Comparison of ENCODE assay signal across 8 cellular contexts in genomic region chr22:37802310-37803194, GRCh38. TPM values are rescaled to one million over a fixed set of nuclear protein-coding genes. Genes with fewer than 3 reads are reported as not detected.
DNase-seq lines count a peak whose midpoint lies in the region; ATAC-seq, FAIRE-seq and TF ChIP-seq lines count a peak whose summit lies in the region.

No MANE protein-coding gene starts in this region.

- H3K4me1 Mint-ChIP-seq in Caco-2 (ENCODE audit: low read depth, unreplicated experiment) (peaks cover 25% of the 10 kb centered on the region), T-cell (peaks cover 28 to 39% (median 36%) of the 10 kb centered on the region in 3 donors)

- TF ChIP-seq POLR2A in endothelial cell of umbilical vein (IDR thresholded peaks at IDR 0.05; ENCODE audit: low read depth, low read length) (no peak), transverse colon (IDR thresholded peaks at IDR 0.05) (peak; percentile 68)

- no peak for TF ChIP-seq EP300 in transverse colon (IDR thresholded peaks at IDR 0.05; ENCODE audit: low read depth)

- POLR2A ChIA-PET in Caco-2 (lab: Charles Lee), result interaction anchor here (0.7 kb wide), 1 partner anchor 195 kb away, joined by 4 read pairs; no protein-coding TSS in a partner anchor
- POLR2A ChIA-PET in T-cell (lab: Charles Lee), result no interaction called here
- POLR2A ChIA-PET in endothelial cell of umbilical vein (lab: Charles Lee), result no interaction called here

- H3K9ac ChIP-seq in HUES6 (ENCODE audit: low read length), result peak overlapping the region; percentile 36
- H3K9ac ChIP-seq in endothelial cell of umbilical vein (replicated peaks; ENCODE audit: extremely low read depth, insufficient read depth, low read length), result peak overlapping the region; percentile 52

- peak; percentile 15 for FAIRE-seq in endothelial cell of umbilical vein (lab: Jason Lieb, UNC)

- H3K4me3 Mint-ChIP-seq in Caco-2 (ENCODE audit: unreplicated experiment) (peak overlapping the region; percentile 90), T-cell (peak overlapping the region; percentile 59 to 66 (median 64))

- H3K27me3 Mint-ChIP-seq in Caco-2 (ENCODE audit: insufficient read depth, unreplicated experiment), result no peaks in the 10 kb centered on the region
- H3K27me3 Mint-ChIP-seq in T-cell, result peaks cover 12 to 40% of the 10 kb centered on the region in 2 donors

- in situ Hi-C loops in transverse colon (cut with MboI; ENCODE audit: low pct_ligation_motif_present in 1 of 4, low pct_unique_long_range_greater_than_20kb in 1 of 4, low sequenced_read_pairs in 3 of 4), result loop anchor here in 1 of 4 donors (25.0 kb wide), 1 partner anchor 160 kb away; the partner anchor contains the start of genes C22orf23 and POLR2F

- H3K36me3 ChIP-seq in Caco-2 (ENCODE audit: control insufficient read depth, insufficient read depth, low read length), result no peaks in the 10 kb centered on the region
- no peaks in the 10 kb centered on the region for H3K36me3 ChIP-seq in HUES6 (ENCODE audit: control insufficient read depth, insufficient read depth, low read length)
- no peaks in the 10 kb centered on the region for H3K36me3 ChIP-seq in endothelial cell of umbilical vein (ENCODE audit: control insufficient read depth in 2 of 2, extremely low read depth in 1 of 2, insufficient read depth in 2 of 2, low read length in 2 of 2)
- H3K36me3 ChIP-seq in mesodermal cell (ENCODE audit: control insufficient read depth, insufficient read depth, low read length), result no peaks in the 10 kb centered on the region
- no peaks in the 10 kb centered on the region for H3K36me3 ChIP-seq in transverse colon

- WGBS in mesodermal cell (ENCODE audit: insufficient coverage in 2 of 2), 2 experiments, result 0% methylated on average over 31 to 39 of the region's 63 CpGs
- WGBS in transverse colon (ENCODE audit: low coverage in 1 of 2), 2 donors, result 2 to 7% methylated on average over 13 to 46 of the region's 63 CpGs

- peak in 3 of 4 experiments; percentile 22 to 41 (median 34) for ATAC-seq in T-cell (replicated peaks in 1 of 4)
- ATAC-seq in HG02623 (IDR thresholded peaks at IDR 0.05; ENCODE audit: unreplicated experiment), result no peak

- H3K36me3 Mint-ChIP-seq in Caco-2 (ENCODE audit: insufficient read depth, unreplicated experiment) (peaks cover 50% of the 10 kb centered on the region), T-cell (no peaks in the 10 kb centered on the region)

- intact Hi-C loops in Caco-2 (cut with micrococcal nuclease; ENCODE audit: unreplicated experiment), result loop anchor here (2.0 to 10.0 kb wide), 3 partner anchors 18 to 152 kb away; partner anchors contain the start of genes C22orf23 and POLR2F
- intact Hi-C loops in endothelial cell of umbilical vein (cut with micrococcal nuclease), result no loop called here
- intact Hi-C loops in transverse colon (cut with DNase I; ENCODE audit: low total_unique reads), result no loop called here

- H3K4me3 ChIP-seq in Caco-2 (ENCODE audit: low read depth, low read length), result peak overlapping the region; percentile 46
- H3K4me3 ChIP-seq in HUES6 (ENCODE audit: low read depth, low read length), result peak overlapping the region; percentile 93
- peak overlapping the region; percentile 46 to 72 (median 66) for H3K4me3 ChIP-seq in endothelial cell of umbilical vein (replicated peaks in 1 of 3; ENCODE audit: insufficient read depth in 1 of 3, low read depth in 1 of 3, low read length in 3 of 3)
- H3K4me3 ChIP-seq in mesodermal cell (ENCODE audit: extremely low read depth, insufficient read depth, low read length, poor library complexity, severe bottlenecking), result peak overlapping the region; percentile 65
- peak overlapping the region; percentile 30 to 72 (median 56) for H3K4me3 ChIP-seq in transverse colon

- CTCF ChIA-PET in Caco-2 (lab: Charles Lee) (interaction anchor here (1.4 kb wide), 1 partner anchor 159 kb away, joined by 5 read pairs; no protein-coding TSS in a partner anchor), T-cell (lab: Charles Lee) (interaction anchor here in 1 of 2 donors (0.5 kb wide), 1 partner anchor 515 kb away, joined by 3 read pairs; no protein-coding TSS in a partner anchor), endothelial cell of umbilical vein (lab: Charles Lee) (no interaction called here)

- H3K9me3 Mint-ChIP-seq in Caco-2 (ENCODE audit: unreplicated experiment) (no peaks in the 10 kb centered on the region), T-cell (no peaks in the 10 kb centered on the region)

- no peaks in the 10 kb centered on the region for H3K9me1 ChIP-seq in endothelial cell of umbilical vein (replicated peaks; ENCODE audit: control insufficient read depth, extremely low read depth, insufficient read depth, low read length)

- H3K9me3 ChIP-seq in Caco-2, result no peaks in the 10 kb centered on the region
- H3K9me3 ChIP-seq in HUES6 (ENCODE audit: control insufficient read depth, insufficient read depth, low read depth, low read length), result no peaks in the 10 kb centered on the region
- H3K9me3 ChIP-seq in endothelial cell of umbilical vein (replicated peaks; ENCODE audit: control insufficient read depth, insufficient read depth, low read length), result no peaks in the 10 kb centered on the region
- H3K9me3 ChIP-seq in mesodermal cell (ENCODE audit: control insufficient read depth, low read length), result no peaks in the 10 kb centered on the region
- no peaks in the 10 kb centered on the region for H3K9me3 ChIP-seq in transverse colon

- peaks cover 13% of the 10 kb centered on the region for H3K79me2 ChIP-seq in endothelial cell of umbilical vein (ENCODE audit: control insufficient read depth, insufficient read depth, low read length)

- H3K4me2 ChIP-seq in endothelial cell of umbilical vein (ENCODE audit: insufficient read depth, low read length), result peak overlapping the region; percentile 92

- no TSS peak for BruUV-seq in Caco-2 (replicated peaks; lab: Mats Ljungman, UMichigan)
- no TSS peak for BruUV-seq in endothelial cell of umbilical vein (replicated peaks; lab: Mats Ljungman, UMichigan)

- DNase-seq in Caco-2 (peak in 1 of 2 experiments; percentile 73), T-cell (peak in 1 of 34 experiments; percentile 24), endothelial cell of umbilical vein (ENCODE audit: low read depth, low spot score) (peak; percentile 51), transverse colon (peak; percentile 73)
- no peak for DNase-seq in stimulated activated naive CD4-positive, alpha-beta T cell treated with Interleukin-2 at 50 U/mL for 16 hours (lab: John Stamatoyannopoulos, UW)

- H4K20me1 ChIP-seq in endothelial cell of umbilical vein (replicated peaks; ENCODE audit: control insufficient read depth, extremely low read depth, insufficient read depth, low read length), result no peaks in the 10 kb centered on the region

- TF ChIP-seq CTCF in Caco-2 (IDR thresholded peaks at IDR 0.05; ENCODE audit: insufficient read depth in 1 of 2, low read depth in 1 of 2, low read length in 1 of 2, severe bottlenecking in 1 of 2, unreplicated experiment in 1 of 2) (peak; percentile 2 to 38), endothelial cell of umbilical vein (IDR thresholded peaks at IDR 0.05; ENCODE audit: extremely low read depth in 1 of 2, insufficient read depth in 1 of 2, low read depth in 1 of 2, low read length in 2 of 2) (no peak), transverse colon (IDR thresholded peaks at IDR 0.05) (no peak)

- H3K4me1 ChIP-seq in Caco-2, result peaks cover 13% of the 10 kb centered on the region
- H3K4me1 ChIP-seq in HUES6 (ENCODE audit: control insufficient read depth, insufficient read depth, low read length), result peaks cover 21% of the 10 kb centered on the region
- peaks cover 31% of the 10 kb centered on the region for H3K4me1 ChIP-seq in endothelial cell of umbilical vein (ENCODE audit: control insufficient read depth, extremely low read depth, insufficient read depth, low read length)
- H3K4me1 ChIP-seq in mesodermal cell (ENCODE audit: control insufficient read depth, insufficient read depth, low read length, poor library complexity, severe bottlenecking), result peaks cover 31% of the 10 kb centered on the region
- peaks cover 0 to 51% (median 35%) of the 10 kb centered on the region in 4 donors for H3K4me1 ChIP-seq in transverse colon

- peak overlapping the region; percentile 87 for H2AFZ ChIP-seq in endothelial cell of umbilical vein (ENCODE audit: low read depth, low read length)

- H3K27me3 ChIP-seq in Caco-2 (replicated peaks; ENCODE audit: control insufficient read depth, insufficient read depth, low read length) (no peaks in the 10 kb centered on the region), HUES6 (ENCODE audit: control insufficient read depth, insufficient read depth, low read length) (peaks cover 47% of the 10 kb centered on the region), endothelial cell of umbilical vein (ENCODE audit: control insufficient read depth in 2 of 2, insufficient read depth in 2 of 2, low read length in 2 of 2) (no peaks in the 10 kb centered on the region), transverse colon (no peaks in the 10 kb centered on the region)

- H3K27ac Mint-ChIP-seq in Caco-2 (ENCODE audit: unreplicated experiment), result peak overlapping the region; percentile 92
- peak overlapping the region in 1 of 2 donors; percentile 27 for H3K27ac Mint-ChIP-seq in T-cell

- H3K27ac ChIP-seq in HUES6 (ENCODE audit: low read depth, low read length), result no peak overlapping the region
- no peak overlapping the region for H3K27ac ChIP-seq in endothelial cell of umbilical vein (ENCODE audit: insufficient read depth, low read depth, low read length)
- H3K27ac ChIP-seq in mesodermal cell (ENCODE audit: low read depth, low read length, severe bottlenecking), result no peak overlapping the region
- peak overlapping the region; percentile 74 to 90 (median 85) for H3K27ac ChIP-seq in transverse colon

- dilution Hi-C loops in endothelial cell of umbilical vein (cut with MboI; ENCODE audit: extremely low pct_ligation_motif_present, low sequenced_read_pairs), result no loop called here

RNA-seq across cellular contexts. Expression of gene GCAT, which starts 5.2 kb away (rescaled TPM):
- total RNA-seq in Caco-2 (2022), result 24.4 and 24.8 TPM in 2 replicates
- total RNA-seq in T-cell, result 1 to 10 TPM; 1.2 to 3.5 (median 2.3) TPM
- total RNA-seq in endothelial cell of umbilical vein, result 19.7 and 19.9 TPM in 2 replicates
- polyA plus RNA-seq in endothelial cell of umbilical vein, result 19.7 and 24.4 TPM in 2 replicates
- 14.5 and 16.7 TPM in 2 replicates for polyA plus RNA-seq in endothelial cell of umbilical vein (2011; cell fraction: cytosol; rRNA removed)
- polyA plus RNA-seq in endothelial cell of umbilical vein (2011; cell fraction: nucleus; rRNA removed), result 11.3 and 14.8 TPM in 2 replicates
- polyA plus RNA-seq in endothelial cell of umbilical vein (2012), result 11.3 and 13.0 TPM in 2 replicates
- polyA minus RNA-seq in endothelial cell of umbilical vein, result 10.5 and 11.2 TPM in 2 replicates
- 6.8 TPM for polyA minus RNA-seq in endothelial cell of umbilical vein (2011; cell fraction: cytosol; rRNA and poly(A)+ RNA removed)
- polyA minus RNA-seq in endothelial cell of umbilical vein (2011; cell fraction: nucleus; rRNA and poly(A)+ RNA removed), result 2.5 and 3.3 TPM in 2 replicates
- polyA plus RNA-seq in mesodermal cell (2013, experiment 1 of 2), result 20.2 TPM
- 15.1 TPM for polyA plus RNA-seq in mesodermal cell (2013, experiment 2 of 2)
- total RNA-seq in transverse colon, result 10 to 100 TPM in 1 of 4 donors, 1 to 10 TPM in 3; 6.4 to 10.1 (median 7.7) TPM

RNA-seq across cellular contexts. Expression of gene GALR3, which starts 20.6 kb away (rescaled TPM):
- total RNA-seq in Caco-2 (2022), result 0.27 TPM in 1 of 2 replicates, not detected in the other
- total RNA-seq in T-cell, result not detected
- not detected in 2 replicates for total RNA-seq in endothelial cell of umbilical vein
- polyA plus RNA-seq in endothelial cell of umbilical vein, result not detected in 2 replicates
- polyA plus RNA-seq in endothelial cell of umbilical vein (2011; cell fraction: cytosol; rRNA removed), result not detected in 2 replicates
- polyA plus RNA-seq in endothelial cell of umbilical vein (2011; cell fraction: nucleus; rRNA removed), result not detected in 2 replicates
- polyA plus RNA-seq in endothelial cell of umbilical vein (2012), result not detected in 2 replicates
- polyA minus RNA-seq in endothelial cell of umbilical vein, result 0.34 TPM in 1 of 2 replicates, not detected in the other
- not detected for polyA minus RNA-seq in endothelial cell of umbilical vein (2011; cell fraction: cytosol; rRNA and poly(A)+ RNA removed)
- not detected in 2 replicates for polyA minus RNA-seq in endothelial cell of umbilical vein (2011; cell fraction: nucleus; rRNA and poly(A)+ RNA removed)
- not detected for polyA plus RNA-seq in mesodermal cell (2013, experiment 1 of 2)
- polyA plus RNA-seq in mesodermal cell (2013, experiment 2 of 2), result not detected
- total RNA-seq in transverse colon, result not detected

RNA-seq across cellular contexts. Expression of gene ANKRD54, which starts 41.6 kb away (rescaled TPM):
- 19.3 and 19.4 TPM in 2 replicates for total RNA-seq in Caco-2 (2022)
- 10 to 100 TPM; 19.9 to 29.7 (median 25.9) TPM for total RNA-seq in T-cell
- 25.5 and 26.0 TPM in 2 replicates for total RNA-seq in endothelial cell of umbilical vein
- polyA plus RNA-seq in endothelial cell of umbilical vein, result 26.7 and 40.0 TPM in 2 replicates
- polyA plus RNA-seq in endothelial cell of umbilical vein (2011; cell fraction: cytosol; rRNA removed), result 25.3 and 27.1 TPM in 2 replicates
- polyA plus RNA-seq in endothelial cell of umbilical vein (2011; cell fraction: nucleus; rRNA removed), result 34.0 and 37.4 TPM in 2 replicates
- polyA plus RNA-seq in endothelial cell of umbilical vein (2012), result 14.4 and 16.2 TPM in 2 replicates
- polyA minus RNA-seq in endothelial cell of umbilical vein, result 13.3 and 16.9 TPM in 2 replicates
- 17.3 TPM for polyA minus RNA-seq in endothelial cell of umbilical vein (2011; cell fraction: cytosol; rRNA and poly(A)+ RNA removed)
- 9.4 and 9.6 TPM in 2 replicates for polyA minus RNA-seq in endothelial cell of umbilical vein (2011; cell fraction: nucleus; rRNA and poly(A)+ RNA removed)
- 17.8 TPM for polyA plus RNA-seq in mesodermal cell (2013, experiment 1 of 2)
- 18.1 TPM for polyA plus RNA-seq in mesodermal cell (2013, experiment 2 of 2)
- 10 to 100 TPM; 12.7 to 86.8 (median 40.6) TPM for total RNA-seq in transverse colon

RNA-seq across cellular contexts. Expression of gene EIF3L, which starts 46.7 kb away (rescaled TPM):
- total RNA-seq in Caco-2 (2022) (524 and 554 TPM in 2 replicates), T-cell (100 to 1,000 TPM; 428 to 516 (median 483) TPM), endothelial cell of umbilical vein (442 and 479 TPM in 2 replicates), transverse colon (100 to 1,000 TPM in 3 of 4 donors, 10 to 100 TPM in 1; 89.4 to 292 (median 217) TPM)
- 601 and 647 TPM in 2 replicates for polyA plus RNA-seq in endothelial cell of umbilical vein
- 624 and 642 TPM in 2 replicates for polyA plus RNA-seq in endothelial cell of umbilical vein (2011; cell fraction: cytosol; rRNA removed)
- 261 and 274 TPM in 2 replicates for polyA plus RNA-seq in endothelial cell of umbilical vein (2011; cell fraction: nucleus; rRNA removed)
- polyA plus RNA-seq in endothelial cell of umbilical vein (2012), result 656 and 666 TPM in 2 replicates
- polyA minus RNA-seq in endothelial cell of umbilical vein, result 794 and 798 TPM in 2 replicates
- 217 TPM for polyA minus RNA-seq in endothelial cell of umbilical vein (2011; cell fraction: cytosol; rRNA and poly(A)+ RNA removed)
- polyA minus RNA-seq in endothelial cell of umbilical vein (2011; cell fraction: nucleus; rRNA and poly(A)+ RNA removed), result 110 and 171 TPM in 2 replicates
- 396 TPM for polyA plus RNA-seq in mesodermal cell (2013, experiment 1 of 2)
- 387 TPM for polyA plus RNA-seq in mesodermal cell (2013, experiment 2 of 2)

Comparison
In these comparisons a context has a peak if more than half of its experiments do, and no peak if none do; other contexts are left out.
1. CTCF ChIP-seq: peak in Caco-2 (2 of 2); none in endothelial cell of umbilical vein (0 of 2) and transverse colon (0 of 5).
2. H3K27ac ChIP-seq: peak in transverse colon (4 of 4); none in HUES6 (single experiment), endothelial cell of umbilical vein (single experiment) and mesodermal cell (single experiment).
3. Peak in every context shown above with its lines, with median percentiles within 50 percentile points of each other: H3K4me3 ChIP-seq.